Comparison of ENCODE assay signal across 11 cellular contexts in the genomic region with DNA sequence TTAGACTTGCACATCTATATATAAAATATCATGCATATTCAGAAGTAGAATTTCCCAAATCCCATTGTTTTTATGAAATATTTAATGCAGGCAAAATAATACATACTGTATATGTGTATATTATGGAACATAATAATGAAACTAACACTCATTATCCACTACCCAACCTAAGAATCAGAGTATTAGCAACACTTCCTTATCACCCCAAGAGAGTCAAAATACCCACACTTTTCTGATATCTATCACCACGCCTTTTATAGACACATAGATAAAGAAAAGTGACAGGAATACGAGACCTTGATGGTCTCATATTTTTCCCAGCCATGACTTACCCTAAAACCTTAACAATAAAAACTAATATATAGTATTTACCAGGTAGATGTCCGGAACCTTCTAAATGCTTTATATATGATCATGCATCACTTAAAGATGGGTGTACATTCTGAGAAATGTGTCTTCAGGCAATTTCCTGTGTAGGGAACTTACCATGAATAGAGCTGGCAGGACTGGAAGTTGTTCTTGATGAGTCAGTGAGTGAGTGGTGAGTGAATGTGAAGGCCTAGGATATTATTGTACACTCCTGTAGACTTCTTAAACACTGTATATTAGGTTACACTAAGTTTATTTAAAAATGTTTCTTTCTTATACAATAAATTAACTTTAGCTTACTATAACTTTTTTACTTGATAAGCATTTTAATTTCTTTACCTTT. TPM values are rescaled to one million over a fixed set of nuclear protein-coding genes. Genes with fewer than 3 reads are reported as not detected.
DNase-seq lines count a peak whose midpoint lies in the region; ATAC-seq and TF ChIP-seq lines count a peak whose summit lies in the region.
"Had no signal": no experiment of that assay in that cellular context is flagged by ENCODE, and none has a peak within 500 bp of the region (broad histone marks: within the 10 kb centered on the region; RNA-seq: fewer than 3 reads in every experiment).

No MANE protein-coding gene starts in this region.

- TF ChIP-seq POLR2A in NB4 (IDR thresholded peaks at IDR 0.05; ENCODE audit: extremely low read depth, insufficient read length): no peak

- ATAC-seq in HG02870 (IDR thresholded peaks at IDR 0.05; ENCODE audit: unreplicated experiment): no peak

- H3K36me3 Mint-ChIP-seq in activated T-helper 2 cell treated with anti-CD3 and anti-CD28 coated beads, Interferon-gamma antibody, Interleukin-2, Interleukin-4, amounts not matched to agents 10 μg/mL and 5 μg/mL and 100 μg/mL, durations not matched to agents 14 hours and 24 hours and 36 hours (ENCODE audit: low read depth): no peaks in the 10 kb centered on the region

- H3K27me3 ChIP-seq in brain microvascular endothelial cell (replicated peaks): no peaks in the 10 kb centered on the region

- H3K27ac Mint-ChIP-seq in activated T-helper 2 cell treated with anti-CD3 and anti-CD28 coated beads, Interferon-gamma antibody, Interleukin-2, Interleukin-4, amounts not matched to agents 10 μg/mL and 5 μg/mL and 100 μg/mL, durations not matched to agents 14 hours and 24 hours and 36 hours: no peak overlapping the region

- peak overlapping the region; percentile 18 for H3K27ac ChIP-seq in brain microvascular endothelial cell
- H3K27ac ChIP-seq: parathyroid adenoma had no signal

- intact Hi-C loops in activated T-helper 2 cell treated with anti-CD3 and anti-CD28 coated beads, Interferon-gamma antibody, Interleukin-2, Interleukin-4, amounts not matched to agents 10 μg/mL and 5 μg/mL and 100 μg/mL, durations not matched to agents 14 hours and 24 hours and 36 hours (cut with micrococcal nuclease): loop anchor here (1.0 kb wide), 1 partner anchor 61 kb away; no protein-coding TSS in a partner anchor

- no peak overlapping the region for H3K4me3 ChIP-seq in NB4 (ENCODE audit: low read depth, low read length)
- no peak overlapping the region for H3K4me3 ChIP-seq in brain microvascular endothelial cell (ENCODE audit: low read depth, low read length)
- H3K4me3 ChIP-seq: lung had no signal

- peaks cover 2% of the 10 kb centered on the region for H3K27me3 Mint-ChIP-seq in activated T-helper 2 cell treated with anti-CD3 and anti-CD28 coated beads, Interferon-gamma antibody, Interleukin-2, Interleukin-4, amounts not matched to agents 10 μg/mL and 5 μg/mL and 100 μg/mL, durations not matched to agents 14 hours and 24 hours and 36 hours (ENCODE audit: low read depth)

- in situ Hi-C loops in brain microvascular endothelial cell (cut with HindIII; ENCODE audit: low pct_ligation_motif_present, low sequenced_read_pairs): no loop called here

- peaks cover 5% of the 10 kb centered on the region for H3K4me1 Mint-ChIP-seq in activated T-helper 2 cell treated with anti-CD3 and anti-CD28 coated beads, Interferon-gamma antibody, Interleukin-2, Interleukin-4, amounts not matched to agents 10 μg/mL and 5 μg/mL and 100 μg/mL, durations not matched to agents 14 hours and 24 hours and 36 hours (ENCODE audit: low read depth)

- H3K9me3 Mint-ChIP-seq in activated T-helper 2 cell treated with anti-CD3 and anti-CD28 coated beads, Interferon-gamma antibody, Interleukin-2, Interleukin-4, amounts not matched to agents 10 μg/mL and 5 μg/mL and 100 μg/mL, durations not matched to agents 14 hours and 24 hours and 36 hours: peaks cover 4% of the 10 kb centered on the region

- TF ChIP-seq CTCF in NB4 (IDR thresholded peaks at IDR 0.05; ENCODE audit: low read depth, low read length): no peak
- no peak for TF ChIP-seq CTCF in brain microvascular endothelial cell (IDR thresholded peaks at IDR 0.05; ENCODE audit: low read depth, low read length, missing control alignments)

- DNase-seq in ELR (ENCODE audit: low read depth) (peak; percentile 90), NB4 (ENCODE audit: low read depth) (peak; percentile 1), brain microvascular endothelial cell (peak; percentile 77), kidney glomerular epithelial cell (lab: John Stamatoyannopoulos, UW) (peak; percentile 31), SIG-M5 treated with dmso at 0.1 percent for 504 hours (lab: John Stamatoyannopoulos, UW; ENCODE audit: unreplicated experiment) (no peak), NCI-H446 treated with DMSO at 0.1 percent for 48 hours (lab: John Stamatoyannopoulos, UW) (no peak)
- DNase-seq in activated T-helper 2 cell treated with anti-CD3 and anti-CD28 coated beads, Interferon-gamma antibody, Interleukin-2, Interleukin-4, amounts not matched to agents 10 μg/mL and 5 μg/mL and 100 μg/mL, durations not matched to agents 14 hours and 24 hours and 36 hours (ENCODE audit: low spot score): no peak
- DNase-seq: stimulated activated CD4-positive, alpha-beta T cell treated with anti-CD3 and anti-CD28 coated beads, Interleukin-4, amount 100 ng/mL, for 24 hours had no signal

- H3K4me3 Mint-ChIP-seq in activated T-helper 2 cell treated with anti-CD3 and anti-CD28 coated beads, Interferon-gamma antibody, Interleukin-2, Interleukin-4, amounts not matched to agents 10 μg/mL and 5 μg/mL and 100 μg/mL, durations not matched to agents 14 hours and 24 hours and 36 hours (ENCODE audit: low read depth): no peak overlapping the region

- H3K36me3 ChIP-seq in brain microvascular endothelial cell (replicated peaks): no peaks in the 10 kb centered on the region

RNA-seq across cellular contexts. Expression of a gene that starts 45.5 kb away (rescaled TPM):
- 1.1 and 1.3 TPM in 2 replicates for total RNA-seq in activated T-helper 2 cell treated with anti-CD3 and anti-CD28 coated beads, Interferon-gamma antibody, Interleukin-2, Interleukin-4, amounts not matched to agents 10 μg/mL and 5 μg/mL and 100 μg/mL, durations not matched to agents 14 hours and 24 hours and 36 hours

Comparison
In these comparisons a context has a peak if more than half of its experiments do, and no peak if none do; other contexts are left out.
1. DNase-seq: peak in ELR (single experiment), NB4 (single experiment), brain microvascular endothelial cell (single experiment) and kidney glomerular epithelial cell (single experiment); none in SIG-M5 treated with dmso at 0.1 percent for 504 hours (single experiment), NCI-H446 treated with DMSO at 0.1 percent for 48 hours (single experiment) and activated T-helper 2 cell treated with anti-CD3 and anti-CD28 coated beads, Interferon-gamma antibody, Interleukin-2, Interleukin-4, amounts not matched to agents 10 μg/mL and 5 μg/mL and 100 μg/mL, durations not matched to agents 14 hours and 24 hours and 36 hours (single experiment).